Comparison of ENCODE assay signal across 8 cellular contexts in genomic region chr11:35139883-35140282, GRCh38. TPM values are rescaled to one million over a fixed set of nuclear protein-coding genes. Genes with fewer than 3 reads are reported as not detected.
A peak's percentile ranks its signal among the peaks of the same experiment; 100 is the strongest.
DNase-seq lines count a peak whose midpoint lies in the region; ATAC-seq and TF ChIP-seq lines count a peak whose summit lies in the region.

No MANE protein-coding gene starts in this region.

- H3K9me3 ChIP-seq in HEK293 (ENCODE audit: control insufficient read depth, insufficient read depth, low read depth, low read length), result no peaks in the 10 kb centered on the region
- H3K9me3 ChIP-seq in body of pancreas, result no peaks in the 10 kb centered on the region
- H3K9me3 ChIP-seq in lung (ENCODE audit: control insufficient read depth in 2 of 2, insufficient read depth in 1 of 2, low read length in 1 of 2), result no peaks in the 10 kb centered on the region

- TF ChIP-seq CTCF in HEK293 (tag by site-specific recombination; IDR thresholded peaks at IDR 0.05) (no peak), body of pancreas (IDR thresholded peaks at IDR 0.05) (no peak), lung (IDR thresholded peaks at IDR 0.05; ENCODE audit: control extremely low read depth, extremely low read depth) (no peak)

- intact Hi-C loops in body of pancreas (cut with DNase I), result no loop called here

- POLR2A ChIA-PET in HEK293 (lab: Yijun Ruan, JAX), result interaction anchor here (0.6 to 0.9 kb wide), 3 partner anchors 12 to 109 kb away, joined by 3 read pairs; no protein-coding TSS in a partner anchor

- H3K36me3 ChIP-seq in ACC112 (ENCODE audit: insufficient read depth, low read length) (peaks cover 5% of the 10 kb centered on the region; the same call in 1 of the 2 replicates), HEK293 (ENCODE audit: control insufficient read depth in 2 of 2, insufficient read depth in 1 of 2, low read length in 2 of 2) (no peaks in the 10 kb centered on the region), body of pancreas (replicated peaks in 1 of 2; ENCODE audit: insufficient read depth in 1 of 2, low read depth in 2 of 2) (no peaks in the 10 kb centered on the region), lung (ENCODE audit: control insufficient read depth in 2 of 2, insufficient read depth in 2 of 2, low read length in 2 of 2) (no peaks in the 10 kb centered on the region)

- CTCF ChIA-PET in HEK293 (lab: Yijun Ruan, JAX), result interaction anchor here (0.9 to 1.2 kb wide), 2 partner anchors 23 to 109 kb away, joined by 3 to 5 read pairs; no protein-coding TSS in a partner anchor

- H2AFZ ChIP-seq in ACC112 (ENCODE audit: low read length, unreplicated experiment), result no peak overlapping the region

- H3K27ac ChIP-seq in ACC112 (ENCODE audit: low read depth, low read length) (peak overlapping the region; percentile 86), HEK293 (ENCODE audit: extremely low read depth, low read depth, low read length) (no peak overlapping the region), body of pancreas (peak overlapping the region; percentile 76 to 93 (median 88)), lung (ENCODE audit: low read depth in 1 of 2, low read length in 1 of 2) (peak overlapping the region in 1 of 2 donors; percentile 96)

- WGBS in body of pancreas, 2 donors, result 2 to 6% methylated on average over 4 of the region's 4 CpGs
- WGBS in lung, 2 donors, result 7 to 17% methylated on average over 4 of the region's 4 CpGs

- H3K4me1 ChIP-seq in ACC112 (ENCODE audit: control insufficient read depth, insufficient read depth, low read length, unreplicated experiment) (peaks cover 50% of the 10 kb centered on the region), HEK293 (ENCODE audit: control insufficient read depth, insufficient read depth, low read length) (no peaks in the 10 kb centered on the region), body of pancreas (peaks cover 72% of the 10 kb centered on the region), lung (ENCODE audit: control insufficient read depth in 2 of 2, insufficient read depth in 2 of 2, low read length in 2 of 2) (peaks cover 0 to 15% of the 10 kb centered on the region in 2 donors)

- peak overlapping the region; percentile 83 for H3K4me3 ChIP-seq in ACC112 (ENCODE audit: low read depth, low read length)
- peak overlapping the region; percentile 81 for H3K4me3 ChIP-seq in HEK293 (ENCODE audit: low read depth, low read length)
- H3K4me3 ChIP-seq in body of pancreas, result peak overlapping the region; percentile 33 to 53
- H3K4me3 ChIP-seq in lung, result peak overlapping the region; percentile 80

- peak; percentile 31 to 58 (median 50) for DNase-seq in body of pancreas
- no peak for DNase-seq in lung (ENCODE audit: low spot score)
- no peak for DNase-seq in HPDE6-E6E7 (ENCODE audit: extremely low spot score)
- DNase-seq in AG08395 (ENCODE audit: low spot score), result no peak
- DNase-seq in anterior cingulate cortex (lab: John Stamatoyannopoulos, UW), result no peak

- TF ChIP-seq POLR2A in body of pancreas (IDR thresholded peaks at IDR 0.05), result no peak

- H3K79me2 ChIP-seq in ACC112 (ENCODE audit: control insufficient read depth, insufficient read depth, low read length, unreplicated experiment), result peaks cover 66% of the 10 kb centered on the region

- H3K27me3 ChIP-seq in ACC112 (ENCODE audit: insufficient read depth, low read length) (no peaks in the 10 kb centered on the region), body of pancreas (no peaks in the 10 kb centered on the region), lung (ENCODE audit: control insufficient read depth, insufficient read depth) (no peaks in the 10 kb centered on the region)

- peak; percentile 7 for ATAC-seq in body of pancreas
- no peak for ATAC-seq in lung (ENCODE audit: insufficient read depth, low FRiP score)
- ATAC-seq in GM18519 (IDR thresholded peaks at IDR 0.05; ENCODE audit: low FRiP score, unreplicated experiment), result no peak

TF ChIP-seq in HEK293, 187 proteins besides CTCF, POLR2A, EP300 and RAD21 (continues in another document):
- no peak for TF ChIP-seq ZNF146 (tag by site-specific recombination; IDR thresholded peaks at IDR 0.05)
- TF ChIP-seq ZNF398 (tag by site-specific recombination; IDR thresholded peaks at IDR 0.05), result no peak
- no peak for TF ChIP-seq EGR2 (tag by site-specific recombination; IDR thresholded peaks at IDR 0.05; ENCODE audit: low read depth)
- no peak for TF ChIP-seq PRDM4 (tag by site-specific recombination; IDR thresholded peaks at IDR 0.05)
- TF ChIP-seq GLI4 (tag by site-specific recombination; IDR thresholded peaks at IDR 0.05), result no peak
- no peak for TF ChIP-seq ZNF768 (tag by site-specific recombination; IDR thresholded peaks at IDR 0.05)
- no peak for TF ChIP-seq HIC1 (tag by site-specific recombination; IDR thresholded peaks at IDR 0.05)
- no peak for TF ChIP-seq ZNF791 (tag by site-specific recombination; IDR thresholded peaks at IDR 0.05)
- no peak for TF ChIP-seq ZNF274 (IDR thresholded peaks at IDR 0.05; ENCODE audit: low read length)
- TF ChIP-seq ZNF274 (tag by site-specific recombination; IDR thresholded peaks at IDR 0.05; ENCODE audit: borderline replicate concordance), result no peak
- no peak for TF ChIP-seq ZNF473 (tag by site-specific recombination; IDR thresholded peaks at IDR 0.05)
- TF ChIP-seq KLF10 (tag by site-specific recombination; IDR thresholded peaks at IDR 0.05), result no peak
- TF ChIP-seq ZNF148 (tag by site-specific recombination; IDR thresholded peaks at IDR 0.05; ENCODE audit: borderline replicate concordance), result no peak
- TF ChIP-seq ZNF155 (tag by site-specific recombination; IDR thresholded peaks at IDR 0.05), result no peak
- TF ChIP-seq ZNF549 (tag by site-specific recombination; IDR thresholded peaks at IDR 0.05), result no peak

RNA-seq across cellular contexts. Expression of gene CD44, which starts 0.9 kb away (rescaled TPM):
- total RNA-seq in body of pancreas, result 100 to 1,000 TPM; 266 to 433 TPM
- total RNA-seq in lung, result 100 to 1,000 TPM; 533 to 556 TPM
- polyA plus RNA-seq in lung, result 100 to 1,000 TPM; 115 to 636 TPM

Comparison
In these comparisons a context has a peak if more than half of its experiments do, and no peak if none do; other contexts are left out.
1. DNase-seq: peak in body of pancreas (4 of 4); none in lung (single experiment), HPDE6-E6E7 (single experiment), AG08395 (single experiment) and anterior cingulate cortex (0 of 58).
2. Peak in every context shown above with its lines, with median percentiles within 50 percentile points of each other: H3K4me3 ChIP-seq.